ENCODE assay signal across 1 cellular context in genomic region chr19:14118165-14119051, GRCh38.
TF ChIP-seq lines count a peak whose summit lies in the region.

No MANE protein-coding gene starts in this region.

TF ChIP-seq in HEK293, 187 proteins besides CTCF, POLR2A, EP300 and RAD21 (continued from another document and continues in another):
- TF ChIP-seq ZNF629 (tag by site-specific recombination; IDR thresholded peaks at IDR 0.05) = peak; percentile 70; the same call in 1 of the 2 replicates
- TF ChIP-seq GLIS1 (tag by site-specific recombination; IDR thresholded peaks at IDR 0.05) = 0 out of 2 replicates have a peak, but pooled peaks have one; percentile 8
- 0 out of 2 replicates have a peak, but pooled peaks have one; percentile 22 for TF ChIP-seq ZNF366 (tag by site-specific recombination; conservative IDR thresholded peaks at IDR 0.05)
- peak; percentile 57; the same call in 1 of the 2 replicates for TF ChIP-seq BCL11B (tag by site-specific recombination; IDR thresholded peaks at IDR 0.05; ENCODE audit: low read depth)
- TF ChIP-seq SP7 (tag by site-specific recombination; IDR thresholded peaks at IDR 0.05) = peak; percentile 62
- TF ChIP-seq, protein P1, sequence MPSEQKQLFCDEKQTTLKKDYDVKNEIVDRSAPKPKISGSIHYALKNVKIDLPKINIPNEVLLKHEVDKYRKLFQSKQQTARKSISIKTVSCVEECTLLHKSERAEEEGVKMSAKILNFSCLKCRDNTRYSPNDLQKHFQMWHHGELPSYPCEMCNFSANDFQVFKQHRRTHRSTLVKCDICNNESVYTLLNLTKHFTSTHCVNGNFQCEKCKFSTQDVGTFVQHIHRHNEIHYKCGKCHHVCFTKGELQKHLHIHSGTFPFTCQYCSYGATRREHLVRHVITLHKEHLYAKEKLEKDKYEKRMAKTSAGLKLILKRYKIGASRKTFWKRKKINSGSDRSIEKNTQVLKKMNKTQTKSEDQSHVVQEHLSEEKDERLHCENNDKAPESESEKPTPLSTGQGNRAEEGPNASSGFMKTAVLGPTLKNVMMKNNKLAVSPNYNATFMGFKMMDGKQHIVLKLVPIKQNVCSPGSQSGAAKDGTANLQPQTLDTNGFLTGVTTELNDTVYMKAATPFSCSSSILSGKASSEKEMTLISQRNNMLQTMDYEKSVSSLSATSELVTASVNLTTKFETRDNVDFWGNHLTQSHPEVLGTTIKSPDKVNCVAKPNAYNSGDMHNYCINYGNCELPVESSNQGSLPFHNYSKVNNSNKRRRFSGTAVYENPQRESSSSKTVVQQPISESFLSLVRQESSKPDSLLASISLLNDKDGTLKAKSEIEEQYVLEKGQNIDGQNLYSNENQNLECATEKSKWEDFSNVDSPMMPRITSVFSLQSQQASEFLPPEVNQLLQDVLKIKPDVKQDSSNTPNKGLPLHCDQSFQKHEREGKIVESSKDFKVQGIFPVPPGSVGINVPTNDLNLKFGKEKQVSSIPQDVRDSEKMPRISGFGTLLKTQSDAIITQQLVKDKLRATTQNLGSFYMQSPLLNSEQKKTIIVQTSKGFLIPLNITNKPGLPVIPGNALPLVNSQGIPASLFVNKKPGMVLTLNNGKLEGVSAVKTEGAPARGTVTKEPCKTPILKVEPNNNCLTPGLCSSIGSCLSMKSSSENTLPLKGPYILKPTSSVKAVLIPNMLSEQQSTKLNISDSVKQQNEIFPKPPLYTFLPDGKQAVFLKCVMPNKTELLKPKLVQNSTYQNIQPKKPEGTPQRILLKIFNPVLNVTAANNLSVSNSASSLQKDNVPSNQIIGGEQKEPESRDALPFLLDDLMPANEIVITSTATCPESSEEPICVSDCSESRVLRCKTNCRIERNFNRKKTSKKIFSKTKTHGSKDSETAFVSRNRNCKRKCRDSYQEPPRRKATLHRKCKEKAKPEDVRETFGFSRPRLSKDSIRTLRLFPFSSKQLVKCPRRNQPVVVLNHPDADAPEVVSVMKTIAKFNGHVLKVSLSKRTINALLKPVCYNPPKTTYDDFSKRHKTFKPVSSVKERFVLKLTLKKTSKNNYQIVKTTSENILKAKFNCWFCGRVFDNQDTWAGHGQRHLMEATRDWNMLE (tag by site-specific recombination; conservative IDR thresholded peaks at IDR 0.05; ENCODE audit: low read depth) = no peak
- TF ChIP-seq ZNF501 (tag by site-specific recombination; IDR thresholded peaks at IDR 0.05) = no peak
- TF ChIP-seq OSR2 (tag by site-specific recombination; IDR thresholded peaks at IDR 0.05) = 0 out of 2 replicates have a peak, but pooled peaks have one; percentile 6
- TF ChIP-seq PRDM10 (tag by site-specific recombination; IDR thresholded peaks at IDR 0.05) = peak; percentile 94
- peak; percentile 46; the same call in 1 of the 2 replicates for TF ChIP-seq ZFP69B (tag by site-specific recombination; IDR thresholded peaks at IDR 0.05)
- peak; percentile 30; the same call in 1 of the 2 replicates for TF ChIP-seq ZFHX2 (tag by site-specific recombination; conservative IDR thresholded peaks at IDR 0.05)
- TF ChIP-seq ZBTB17 (tag by site-specific recombination; IDR thresholded peaks at IDR 0.05) = peak; percentile 37; the same call in 1 of the 2 replicates
- no peak for TF ChIP-seq ZNF398 (tag by site-specific recombination; IDR thresholded peaks at IDR 0.05)
- no peak for TF ChIP-seq PRDM1 (tag by site-specific recombination; IDR thresholded peaks at IDR 0.05)
- 0 out of 2 replicates have a peak, but pooled peaks have one; percentile 45 for TF ChIP-seq ZBTB44 (tag by site-specific recombination; IDR thresholded peaks at IDR 0.05)
- peak; percentile 49 for TF ChIP-seq SP2 (tag by site-specific recombination; IDR thresholded peaks at IDR 0.05)
- TF ChIP-seq ZNF24 (tag by site-specific recombination; IDR thresholded peaks at IDR 0.05) = 0 out of 2 replicates have a peak, but pooled peaks have one; percentile 43
- no peak for TF ChIP-seq ZNF521 (tag by site-specific recombination; IDR thresholded peaks at IDR 0.05)
- no peak for TF ChIP-seq ZNF350 (tag by site-specific recombination; IDR thresholded peaks at IDR 0.05)
- no peak for TF ChIP-seq ZNF621 (tag by site-specific recombination; IDR thresholded peaks at IDR 0.05)
- peak; percentile 34; the same call in 1 of the 2 replicates for TF ChIP-seq ZBTB48 (tag by site-specific recombination; IDR thresholded peaks at IDR 0.05)
- TF ChIP-seq GLIS2 (tag by site-specific recombination; IDR thresholded peaks at IDR 0.05) = peak; percentile 80
- TF ChIP-seq ZEB2 (tag by site-specific recombination; IDR thresholded peaks at IDR 0.05) = peak; percentile 73
- TF ChIP-seq ZNF692 (tag by site-specific recombination; IDR thresholded peaks at IDR 0.05) = peak; percentile 64
- TF ChIP-seq IKZF3 (tag by site-specific recombination; IDR thresholded peaks at IDR 0.05) = peak; percentile 65
- no peak for TF ChIP-seq SETDB1 (IDR thresholded peaks at IDR 0.05; ENCODE audit: insufficient read length, low read length)
- TF ChIP-seq ZNF112 (tag by site-specific recombination; IDR thresholded peaks at IDR 0.05) = no peak
- TF ChIP-seq, protein P2, sequence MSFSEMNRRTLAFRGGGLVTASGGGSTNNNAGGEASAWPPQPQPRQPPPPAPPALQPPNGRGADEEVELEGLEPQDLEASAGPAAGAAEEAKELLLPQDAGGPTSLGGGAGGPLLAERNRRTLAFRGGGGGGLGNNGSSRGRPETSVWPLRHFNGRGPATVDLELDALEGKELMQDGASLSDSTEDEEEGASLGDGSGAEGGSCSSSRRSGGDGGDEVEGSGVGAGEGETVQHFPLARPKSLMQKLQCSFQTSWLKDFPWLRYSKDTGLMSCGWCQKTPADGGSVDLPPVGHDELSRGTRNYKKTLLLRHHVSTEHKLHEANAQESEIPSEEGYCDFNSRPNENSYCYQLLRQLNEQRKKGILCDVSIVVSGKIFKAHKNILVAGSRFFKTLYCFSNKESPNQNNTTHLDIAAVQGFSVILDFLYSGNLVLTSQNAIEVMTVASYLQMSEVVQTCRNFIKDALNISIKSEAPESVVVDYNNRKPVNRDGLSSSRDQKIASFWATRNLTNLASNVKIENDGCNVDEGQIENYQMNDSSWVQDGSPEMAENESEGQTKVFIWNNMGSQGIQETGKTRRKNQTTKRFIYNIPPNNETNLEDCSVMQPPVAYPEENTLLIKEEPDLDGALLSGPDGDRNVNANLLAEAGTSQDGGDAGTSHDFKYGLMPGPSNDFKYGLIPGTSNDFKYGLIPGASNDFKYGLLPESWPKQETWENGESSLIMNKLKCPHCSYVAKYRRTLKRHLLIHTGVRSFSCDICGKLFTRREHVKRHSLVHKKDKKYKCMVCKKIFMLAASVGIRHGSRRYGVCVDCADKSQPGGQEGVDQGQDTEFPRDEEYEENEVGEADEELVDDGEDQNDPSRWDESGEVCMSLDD (tag by site-specific recombination; IDR thresholded peaks at IDR 0.05) = peak; percentile 75
- TF ChIP-seq, protein P3, sequence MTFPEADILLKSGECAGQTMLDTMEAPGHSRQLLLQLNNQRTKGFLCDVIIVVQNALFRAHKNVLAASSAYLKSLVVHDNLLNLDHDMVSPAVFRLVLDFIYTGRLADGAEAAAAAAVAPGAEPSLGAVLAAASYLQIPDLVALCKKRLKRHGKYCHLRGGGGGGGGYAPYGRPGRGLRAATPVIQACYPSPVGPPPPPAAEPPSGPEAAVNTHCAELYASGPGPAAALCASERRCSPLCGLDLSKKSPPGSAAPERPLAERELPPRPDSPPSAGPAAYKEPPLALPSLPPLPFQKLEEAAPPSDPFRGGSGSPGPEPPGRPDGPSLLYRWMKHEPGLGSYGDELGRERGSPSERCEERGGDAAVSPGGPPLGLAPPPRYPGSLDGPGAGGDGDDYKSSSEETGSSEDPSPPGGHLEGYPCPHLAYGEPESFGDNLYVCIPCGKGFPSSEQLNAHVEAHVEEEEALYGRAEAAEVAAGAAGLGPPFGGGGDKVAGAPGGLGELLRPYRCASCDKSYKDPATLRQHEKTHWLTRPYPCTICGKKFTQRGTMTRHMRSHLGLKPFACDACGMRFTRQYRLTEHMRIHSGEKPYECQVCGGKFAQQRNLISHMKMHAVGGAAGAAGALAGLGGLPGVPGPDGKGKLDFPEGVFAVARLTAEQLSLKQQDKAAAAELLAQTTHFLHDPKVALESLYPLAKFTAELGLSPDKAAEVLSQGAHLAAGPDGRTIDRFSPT (tag by site-specific recombination; IDR thresholded peaks at IDR 0.05) = peak; percentile 61
- TF ChIP-seq ZNF654 (tag by site-specific recombination; IDR thresholded peaks at IDR 0.05; ENCODE audit: low read depth) = no peak
- TF ChIP-seq HOXC10 (CRISPR knock-in tag; IDR thresholded peaks at IDR 0.05) = no peak
- peak; percentile 94 for TF ChIP-seq ZBTB20 (tag by site-specific recombination; IDR thresholded peaks at IDR 0.05)
- TF ChIP-seq ZBTB21 (tag by site-specific recombination; IDR thresholded peaks at IDR 0.05) = peak; percentile 33
- TF ChIP-seq, protein P4, sequence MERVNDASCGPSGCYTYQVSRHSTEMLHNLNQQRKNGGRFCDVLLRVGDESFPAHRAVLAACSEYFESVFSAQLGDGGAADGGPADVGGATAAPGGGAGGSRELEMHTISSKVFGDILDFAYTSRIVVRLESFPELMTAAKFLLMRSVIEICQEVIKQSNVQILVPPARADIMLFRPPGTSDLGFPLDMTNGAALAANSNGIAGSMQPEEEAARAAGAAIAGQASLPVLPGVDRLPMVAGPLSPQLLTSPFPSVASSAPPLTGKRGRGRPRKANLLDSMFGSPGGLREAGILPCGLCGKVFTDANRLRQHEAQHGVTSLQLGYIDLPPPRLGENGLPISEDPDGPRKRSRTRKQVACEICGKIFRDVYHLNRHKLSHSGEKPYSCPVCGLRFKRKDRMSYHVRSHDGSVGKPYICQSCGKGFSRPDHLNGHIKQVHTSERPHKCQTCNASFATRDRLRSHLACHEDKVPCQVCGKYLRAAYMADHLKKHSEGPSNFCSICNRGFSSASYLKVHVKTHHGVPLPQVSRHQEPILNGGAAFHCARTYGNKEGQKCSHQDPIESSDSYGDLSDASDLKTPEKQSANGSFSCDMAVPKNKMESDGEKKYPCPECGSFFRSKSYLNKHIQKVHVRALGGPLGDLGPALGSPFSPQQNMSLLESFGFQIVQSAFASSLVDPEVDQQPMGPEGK (tag by site-specific recombination; IDR thresholded peaks at IDR 0.05) = peak; percentile 66
- TF ChIP-seq RBAK (tag by site-specific recombination; IDR thresholded peaks at IDR 0.05) = no peak
- 0 out of 2 replicates have a peak, but pooled peaks have one; percentile 32 for TF ChIP-seq KLF16 (tag by site-specific recombination; IDR thresholded peaks at IDR 0.05)
- TF ChIP-seq ZIC2 (tag by site-specific recombination; IDR thresholded peaks at IDR 0.05) = peak; percentile 62
- peak; percentile 97 for TF ChIP-seq ZNF76 (tag by site-specific recombination; IDR thresholded peaks at IDR 0.05; ENCODE audit: borderline replicate concordance, low read depth)
- peak; percentile 36; the same call in 1 of the 2 replicates for TF ChIP-seq ZXDB (tag by site-specific recombination; IDR thresholded peaks at IDR 0.05)
